In genomic region chr19:48614436-48615144, GRCh38 we compare ENCODE assay signal across 1 cellular context.
TF ChIP-seq lines count a peak whose summit lies in the region.

Gene FAM83E, minus strand, starts transcription at chr19:48615076. Its CDS starts 1,704 bp downstream, at chr19:48613372.

TF ChIP-seq in HEK293, 187 proteins besides CTCF, POLR2A, EP300 and RAD21 (continued from another document and continues in another):
- TF ChIP-seq ELK4 (IDR thresholded peaks at IDR 0.05; ENCODE audit: borderline replicate concordance, low read depth, low read length) (no peak), ZNF394 (tag by site-specific recombination; IDR thresholded peaks at IDR 0.05; ENCODE audit: borderline replicate concordance) (no peak), ZIC2 (tag by site-specific recombination; IDR thresholded peaks at IDR 0.05) (peak; percentile 70), ZBTB49 (tag by site-specific recombination; IDR thresholded peaks at IDR 0.05; ENCODE audit: low read depth) (no peak), ZNF184 (tag by site-specific recombination; IDR thresholded peaks at IDR 0.05) (no peak), PRDM6 (tag by site-specific recombination; IDR thresholded peaks at IDR 0.05) (no peak), MEIS1 (CRISPR knock-in tag; IDR thresholded peaks at IDR 0.05; ENCODE audit: borderline replicate concordance) (no peak), ZNF560 (tag by site-specific recombination; IDR thresholded peaks at IDR 0.05; ENCODE audit: borderline replicate concordance) (no peak), ZNF2 (tag by site-specific recombination; IDR thresholded peaks at IDR 0.05) (no peak), ZNF24 (tag by site-specific recombination; IDR thresholded peaks at IDR 0.05) (0 out of 2 replicates have a peak, but pooled peaks have one; percentile 41), ZNF629 (tag by site-specific recombination; IDR thresholded peaks at IDR 0.05) (no peak), ZNF350 (tag by site-specific recombination; IDR thresholded peaks at IDR 0.05) (no peak), BCL6B (tag by site-specific recombination; IDR thresholded peaks at IDR 0.05) (no peak), ZNF146 (tag by site-specific recombination; IDR thresholded peaks at IDR 0.05) (no peak), MYNN (tag by site-specific recombination; IDR thresholded peaks at IDR 0.05; ENCODE audit: borderline replicate concordance) (no peak), INSM2 (tag by site-specific recombination; IDR thresholded peaks at IDR 0.05) (no peak), ZNF530 (tag by site-specific recombination; IDR thresholded peaks at IDR 0.05; ENCODE audit: low read depth) (no peak), KLF9 (tag by site-specific recombination; IDR thresholded peaks at IDR 0.05; ENCODE audit: low read depth) (peak; percentile 74; the same call in 1 of the 2 replicates), ZNF555 (tag by site-specific recombination; conservative IDR thresholded peaks at IDR 0.05) (no peak), REPIN1 (tag by site-specific recombination; IDR thresholded peaks at IDR 0.05; ENCODE audit: low read depth) (no peak), ZNF571 (tag by site-specific recombination; IDR thresholded peaks at IDR 0.05) (no peak), ZNF202 (tag by site-specific recombination; IDR thresholded peaks at IDR 0.05; ENCODE audit: borderline replicate concordance) (no peak), SCRT2 (tag by site-specific recombination; IDR thresholded peaks at IDR 0.05) (no peak), ZNF501 (tag by site-specific recombination; IDR thresholded peaks at IDR 0.05) (peak; percentile 15; the same call in 1 of the 2 replicates), GFI1B (tag by site-specific recombination; IDR thresholded peaks at IDR 0.05) (no peak), REST (tag by site-specific recombination; IDR thresholded peaks at IDR 0.05) (no peak), ZNF596 (tag by site-specific recombination; IDR thresholded peaks at IDR 0.05) (no peak), ZNF311 (tag by site-specific recombination; IDR thresholded peaks at IDR 0.05; ENCODE audit: borderline replicate concordance) (no peak), ZBTB10 (tag by site-specific recombination; IDR thresholded peaks at IDR 0.05) (peak; percentile 45; the same call in 1 of the 2 replicates), ZNF707 (tag by site-specific recombination; IDR thresholded peaks at IDR 0.05) (no peak), ZNF391 (tag by site-specific recombination; IDR thresholded peaks at IDR 0.05; ENCODE audit: borderline replicate concordance, low read depth) (no peak), BCL11A (tag by site-specific recombination; IDR thresholded peaks at IDR 0.05; ENCODE audit: low read depth) (no peak), ZBTB7A (tag by site-specific recombination; IDR thresholded peaks at IDR 0.05; ENCODE audit: low read depth) (no peak), ZFP3 (tag by site-specific recombination; IDR thresholded peaks at IDR 0.05; ENCODE audit: low read depth) (no peak), PATZ1 (tag by site-specific recombination; IDR thresholded peaks at IDR 0.05) (peak; percentile 94), GLIS2 (tag by site-specific recombination; IDR thresholded peaks at IDR 0.05) (peak; percentile 92), ZNF157 (tag by site-specific recombination; IDR thresholded peaks at IDR 0.05) (no peak), ZNF549 (tag by site-specific recombination; IDR thresholded peaks at IDR 0.05) (no peak), ATF2 (tag by site-specific recombination; IDR thresholded peaks at IDR 0.05; ENCODE audit: low read depth) (no peak), ZNF132 (tag by site-specific recombination; IDR thresholded peaks at IDR 0.05; ENCODE audit: borderline replicate concordance) (no peak), ZNF112 (tag by site-specific recombination; IDR thresholded peaks at IDR 0.05) (no peak), ZNF660 (tag by site-specific recombination; IDR thresholded peaks at IDR 0.05) (peak; percentile 31; the same call in 1 of the 2 replicates), ZFP69B (tag by site-specific recombination; IDR thresholded peaks at IDR 0.05) (no peak; the same call in 1 of the 2 replicates), OVOL3 (tag by site-specific recombination; IDR thresholded peaks at IDR 0.05) (0 out of 2 replicates have a peak, but pooled peaks have one; percentile 34), ZNF155 (tag by site-specific recombination; IDR thresholded peaks at IDR 0.05) (no peak), ZNF138 (tag by site-specific recombination; IDR thresholded peaks at IDR 0.05; ENCODE audit: borderline replicate concordance) (no peak)
